ENCODE assay signal across 8 cellular contexts in genomic region chr6:35258336-35258735, GRCh38. TPM values are rescaled to one million over a fixed set of nuclear protein-coding genes. Genes with fewer than 3 reads are reported as not detected.
DNase-seq lines count a peak whose midpoint lies in the region; ATAC-seq, FAIRE-seq and TF ChIP-seq lines count a peak whose summit lies in the region.

No MANE protein-coding gene starts in this region.

- in situ Hi-C loops in HepG2 (cut with HindIII; ENCODE audit: extremely low pct_ligation_motif_present, low pct_unique_long_range_greater_than_20kb), result no loop called here

- TF ChIP-seq POLR2A in HepG2 (IDR thresholded peaks at IDR 0.05; ENCODE audit: insufficient read depth in 1 of 2, low read depth in 2 of 2, low read length in 2 of 2), result no peak
- no peak for TF ChIP-seq POLR2A in thyroid gland (IDR thresholded peaks at IDR 0.05)

- H2AFZ ChIP-seq in HepG2 (ENCODE audit: low read length), result no peak overlapping the region

- peaks cover 40% of the 10 kb centered on the region for H3K4me1 Mint-ChIP-seq in activated T-cell treated with anti-CD3 and anti-CD28 coated beads, Interleukin-2, amount 50 U/mL, for 24 hours (ENCODE audit: low read depth)
- H3K4me1 Mint-ChIP-seq in activated naive CD8-positive, alpha-beta T cell treated with anti-CD3 and anti-CD28 coated beads, Interleukin-2, amount 10 ng/mL, durations not matched to agents 7 days and 5 days, result peaks cover 26% of the 10 kb centered on the region

- no peaks in the 10 kb centered on the region for H4K20me1 ChIP-seq in HepG2 (ENCODE audit: insufficient read depth, low read length)

- POLR2A ChIA-PET in activated naive CD8-positive, alpha-beta T cell treated with anti-CD3 and anti-CD28 coated beads, Interleukin-2, amount 10 ng/mL, durations not matched to agents 7 days and 5 days (lab: Charles Lee), result interaction anchor here (1.5 to 2.2 kb wide), 3 partner anchors 10 to 45 kb away, joined by 5 to 10 read pairs (median 6); no protein-coding TSS in a partner anchor
- POLR2A ChIA-PET in HepG2 (lab: Yijun Ruan, JAX), result interaction anchor here (1.0 to 1.7 kb wide), 8 partner anchors 10 to 656 kb away, joined by 3 to 18 read pairs (median 3); partner anchors contain the start of genes ANKS1A and TAF11

- TSS peak; percentile 78 for BruUV-seq in HepG2 (replicated peaks; lab: Mats Ljungman, UMichigan)

- H3K27ac Mint-ChIP-seq in activated T-cell treated with anti-CD3 and anti-CD28 coated beads, Interleukin-2, amount 50 U/mL, for 24 hours, result peak overlapping the region; percentile 97
- peak overlapping the region; percentile 90 for H3K27ac Mint-ChIP-seq in activated naive CD8-positive, alpha-beta T cell treated with anti-CD3 and anti-CD28 coated beads, Interleukin-2, amount 10 ng/mL, durations not matched to agents 7 days and 5 days

- H3K79me2 ChIP-seq in HepG2 (ENCODE audit: insufficient read depth, low read length), result peaks cover 9% of the 10 kb centered on the region

- H3K27ac ChIP-seq in HepG2 (ENCODE audit: extremely low read length, insufficient read depth, low read length) (peak overlapping the region; percentile 93), thyroid gland (peak overlapping the region in 2 of 3 donors; percentile 95 to 98)

- H3K4me3 Mint-ChIP-seq in activated T-cell treated with anti-CD3 and anti-CD28 coated beads, Interleukin-2, amount 50 U/mL, for 24 hours, result peak overlapping the region; percentile 96
- H3K4me3 Mint-ChIP-seq in activated naive CD8-positive, alpha-beta T cell treated with anti-CD3 and anti-CD28 coated beads, Interleukin-2, amount 10 ng/mL, durations not matched to agents 7 days and 5 days, result peak overlapping the region; percentile 95

- no peak for FAIRE-seq in HepG2 (lab: Jason Lieb, UNC)
- FAIRE-seq in HTR-8/SVneo (lab: Jason Lieb, UNC), result no peak

- H3K36me3 ChIP-seq in HepG2 (replicated peaks in 1 of 2; ENCODE audit: control insufficient read depth in 1 of 2, insufficient read depth in 2 of 2, low read length in 2 of 2), result no peaks in the 10 kb centered on the region
- no peaks in the 10 kb centered on the region for H3K36me3 ChIP-seq in thyroid gland

- no peak for ATAC-seq in activated naive CD8-positive, alpha-beta T cell treated with anti-CD3 and anti-CD28 coated beads, Interleukin-2, amount 10 ng/mL, durations not matched to agents 7 days and 5 days (ENCODE audit: low read depth)
- ATAC-seq in HepG2, result no peak
- no peak for ATAC-seq in GM19467 (IDR thresholded peaks at IDR 0.05; ENCODE audit: unreplicated experiment)

- TF ChIP-seq CTCF in HepG2 (CRISPR knock-in tag; IDR thresholded peaks at IDR 0.05), result no peak
- TF ChIP-seq CTCF in thyroid gland (IDR thresholded peaks at IDR 0.05), result no peak

- TF ChIP-seq EP300 in HepG2 (IDR thresholded peaks at IDR 0.05; ENCODE audit: low read depth in 2 of 2, low read length in 2 of 2) (no peak), HepG2 (CRISPR knock-in tag; IDR thresholded peaks at IDR 0.05; ENCODE audit: borderline replicate concordance) (no peak)

- no peaks in the 10 kb centered on the region for H3K27me3 Mint-ChIP-seq in activated T-cell treated with anti-CD3 and anti-CD28 coated beads, Interleukin-2, amount 50 U/mL, for 24 hours
- H3K27me3 Mint-ChIP-seq in activated naive CD8-positive, alpha-beta T cell treated with anti-CD3 and anti-CD28 coated beads, Interleukin-2, amount 10 ng/mL, durations not matched to agents 7 days and 5 days, result no peaks in the 10 kb centered on the region

- peak overlapping the region; percentile 97 for H3K9ac ChIP-seq in HepG2 (ENCODE audit: insufficient read depth, low read depth, low read length)

- peak overlapping the region; percentile 93 for H3K4me2 ChIP-seq in HepG2 (ENCODE audit: low read depth, low read length)

- intact Hi-C loops in HepG2 (cut with micrococcal nuclease; ENCODE audit: unreplicated experiment), result no loop called here
- intact Hi-C loops in thyroid gland (cut with DNase I), result no loop called here

- TF ChIP-seq RAD21 in HepG2 (CRISPR knock-in tag; IDR thresholded peaks at IDR 0.05), result no peak

- H3K27me3 ChIP-seq in HepG2 (ENCODE audit: control insufficient read depth in 1 of 2, insufficient read depth in 2 of 2, low read length in 2 of 2) (no peaks in the 10 kb centered on the region; a peak in 1 of 5 replicates), thyroid gland (no peaks in the 10 kb centered on the region)

- CTCF ChIA-PET in HepG2 (lab: Yijun Ruan, JAX; ENCODE audit: low intra/inter-chr PET ratio, low total read pairs), result no interaction called here

- no peaks in the 10 kb centered on the region for H3K9me3 Mint-ChIP-seq in activated T-cell treated with anti-CD3 and anti-CD28 coated beads, Interleukin-2, amount 50 U/mL, for 24 hours
- no peaks in the 10 kb centered on the region for H3K9me3 Mint-ChIP-seq in activated naive CD8-positive, alpha-beta T cell treated with anti-CD3 and anti-CD28 coated beads, Interleukin-2, amount 10 ng/mL, durations not matched to agents 7 days and 5 days

- no peak for DNase-seq in activated T-cell treated with anti-CD3 and anti-CD28 coated beads, Interleukin-2, amount 50 U/mL, for 24 hours
- no peak for DNase-seq in activated T-cell treated with anti-CD3 and anti-CD28 coated beads, Interleukin-2, amount 50 U/mL, for 1 hour
- no peak for DNase-seq in activated naive CD8-positive, alpha-beta T cell treated with anti-CD3 and anti-CD28 coated beads, Interleukin-2, amount 10 ng/mL, durations not matched to agents 7 days and 5 days
- DNase-seq in HepG2 (ENCODE audit: low spot score) (no peak), thyroid gland (no peak), HTR-8/SVneo (ENCODE audit: insufficient read length, low spot score) (no peak), occipital lobe (lab: John Stamatoyannopoulos, UW) (no peak)

- H3K9me3 ChIP-seq in HepG2 (ENCODE audit: low read length) (no peaks in the 10 kb centered on the region), thyroid gland (no peaks in the 10 kb centered on the region)

- peak overlapping the region; percentile 69 to 97 (median 77) for H3K4me3 ChIP-seq in HepG2 (replicated peaks in 1 of 3; ENCODE audit: insufficient read depth in 1 of 3, low read depth in 2 of 3, low read length in 3 of 3)
- H3K4me3 ChIP-seq in thyroid gland (replicated peaks in 1 of 3), result peak overlapping the region in 1 of 3 donors; percentile 84

- peaks cover 11% of the 10 kb centered on the region for H3K36me3 Mint-ChIP-seq in activated T-cell treated with anti-CD3 and anti-CD28 coated beads, Interleukin-2, amount 50 U/mL, for 24 hours (ENCODE audit: low read depth)
- H3K36me3 Mint-ChIP-seq in activated naive CD8-positive, alpha-beta T cell treated with anti-CD3 and anti-CD28 coated beads, Interleukin-2, amount 10 ng/mL, durations not matched to agents 7 days and 5 days, result peaks cover 2% of the 10 kb centered on the region

- H3K4me1 ChIP-seq in HepG2 (ENCODE audit: insufficient read depth, low read length) (peaks cover 40% of the 10 kb centered on the region), thyroid gland (peaks cover 17 to 32% of the 10 kb centered on the region in 2 donors)

- 4% methylated on average over 7 of the region's 7 CpGs for WGBS in HepG2 (ENCODE audit: low lambda C conversion rate)
- 53 to 60% methylated on average over 7 of the region's 7 CpGs for WGBS in thyroid gland, 2 donors

RNA-seq across cellular contexts. Expression of gene ZNF76, which starts 1.2 kb away (rescaled TPM):
- 10 to 100 TPM; 63.0 to 66.0 TPM for total RNA-seq in activated naive CD8-positive, alpha-beta T cell treated with anti-CD3 and anti-CD28 coated beads, Interleukin-2, amount 10 ng/mL, durations not matched to agents 7 days and 5 days
- total RNA-seq in HepG2 (2016; rRNA removed; fragmentation: Illumina TruSeq; extraction: Trizol), result 11.8 and 13.2 TPM in 2 replicates
- 11.7 and 12.1 TPM in 2 replicates for total RNA-seq in HepG2 (2016; cell fraction: cytosol; rRNA removed; fragmentation: Illumina TruSeq; extraction: Trizol; ENCODE audit: low read depth)
- 9.9 and 12.7 TPM in 2 replicates for total RNA-seq in HepG2 (2016; cell fraction: insoluble cytoplasmic fraction; rRNA removed; fragmentation: Illumina TruSeq; extraction: Trizol)
- total RNA-seq in HepG2 (2016; cell fraction: membrane; rRNA removed; fragmentation: Illumina TruSeq; extraction: Trizol), result 21.8 and 26.0 TPM in 2 replicates
- total RNA-seq in HepG2 (2016; cell fraction: nucleus; rRNA removed; fragmentation: Illumina TruSeq; extraction: Trizol), result 9.5 and 10.9 TPM in 2 replicates
- 26.4 and 28.2 TPM in 2 replicates for polyA plus RNA-seq in HepG2 (2011; rRNA removed)
- polyA plus RNA-seq in HepG2 (2011; cell fraction: cytosol; rRNA removed), result 9.0 and 14.0 TPM in 2 replicates
- polyA plus RNA-seq in HepG2 (2011; cell fraction: nucleus; rRNA removed), result 128 and 139 TPM in 2 replicates
- polyA plus RNA-seq in HepG2 (2012), result 15.4 and 17.3 TPM in 2 replicates
- polyA plus RNA-seq in HepG2 (2016; cell fraction: cytosol; fragmentation: Illumina TruSeq; extraction: Trizol; ENCODE audit: low read depth), result 10.6 and 13.2 TPM in 2 replicates
- 14.5 and 16.3 TPM in 2 replicates for polyA plus RNA-seq in HepG2 (2016; cell fraction: insoluble cytoplasmic fraction; fragmentation: Illumina TruSeq; extraction: Trizol; ENCODE audit: low read depth)
- 22.8 and 27.0 TPM in 2 replicates for polyA plus RNA-seq in HepG2 (2016; cell fraction: membrane; fragmentation: Illumina TruSeq; extraction: Trizol; ENCODE audit: low read depth)
- 38.8 and 39.0 TPM in 2 replicates for polyA plus RNA-seq in HepG2 (2016; cell fraction: nucleus; fragmentation: Illumina TruSeq; extraction: Trizol; ENCODE audit: insufficient read depth, low read depth)
- 25.8 and 37.6 TPM in 2 replicates for polyA minus RNA-seq in HepG2 (2011; rRNA and poly(A)+ RNA removed; ENCODE audit: low replicate concordance)
- polyA minus RNA-seq in HepG2 (2011; cell fraction: cytosol; rRNA and poly(A)+ RNA removed), result 3.6 and 4.4 TPM in 2 replicates
- 17.3 and 24.5 TPM in 2 replicates for polyA minus RNA-seq in HepG2 (2011; cell fraction: nucleus; rRNA and poly(A)+ RNA removed)
- 10 to 100 TPM; 54.3 to 81.7 (median 71.6) TPM for total RNA-seq in thyroid gland
- 11.1 TPM for total RNA-seq in occipital lobe

RNA-seq across cellular contexts. Expression of gene DEF6, which starts 39.3 kb away (rescaled TPM):
- total RNA-seq in activated naive CD8-positive, alpha-beta T cell treated with anti-CD3 and anti-CD28 coated beads, Interleukin-2, amount 10 ng/mL, durations not matched to agents 7 days and 5 days, result 100 to 1,000 TPM; 213 to 216 TPM
- 9.6 and 10.0 TPM in 2 replicates for total RNA-seq in HepG2 (2016; rRNA removed; fragmentation: Illumina TruSeq; extraction: Trizol)
- 1.9 and 2.1 TPM in 2 replicates for total RNA-seq in HepG2 (2016; cell fraction: cytosol; rRNA removed; fragmentation: Illumina TruSeq; extraction: Trizol; ENCODE audit: low read depth)
- 8.6 and 9.7 TPM in 2 replicates for total RNA-seq in HepG2 (2016; cell fraction: insoluble cytoplasmic fraction; rRNA removed; fragmentation: Illumina TruSeq; extraction: Trizol)
- total RNA-seq in HepG2 (2016; cell fraction: membrane; rRNA removed; fragmentation: Illumina TruSeq; extraction: Trizol), result 4.0 TPM in 2 replicates
- 10.5 and 10.6 TPM in 2 replicates for total RNA-seq in HepG2 (2016; cell fraction: nucleus; rRNA removed; fragmentation: Illumina TruSeq; extraction: Trizol)
- polyA plus RNA-seq in HepG2 (2011; rRNA removed), result 5.2 and 7.4 TPM in 2 replicates
- 4.6 and 6.6 TPM in 2 replicates for polyA plus RNA-seq in HepG2 (2011; cell fraction: cytosol; rRNA removed)
- polyA plus RNA-seq in HepG2 (2011; cell fraction: nucleus; rRNA removed), result 18.1 and 24.9 TPM in 2 replicates
- polyA plus RNA-seq in HepG2 (2012), result 2.9 and 3.2 TPM in 2 replicates
- polyA plus RNA-seq in HepG2 (2016; cell fraction: cytosol; fragmentation: Illumina TruSeq; extraction: Trizol; ENCODE audit: low read depth), result 1.6 and 1.7 TPM in 2 replicates
- 7.5 and 7.7 TPM in 2 replicates for polyA plus RNA-seq in HepG2 (2016; cell fraction: insoluble cytoplasmic fraction; fragmentation: Illumina TruSeq; extraction: Trizol; ENCODE audit: low read depth)
- 3.6 TPM in 2 replicates for polyA plus RNA-seq in HepG2 (2016; cell fraction: membrane; fragmentation: Illumina TruSeq; extraction: Trizol; ENCODE audit: low read depth)
- 24.8 and 26.1 TPM in 2 replicates for polyA plus RNA-seq in HepG2 (2016; cell fraction: nucleus; fragmentation: Illumina TruSeq; extraction: Trizol; ENCODE audit: insufficient read depth, low read depth)
- 0.30 and 9.6 TPM in 2 replicates for polyA minus RNA-seq in HepG2 (2011; rRNA and poly(A)+ RNA removed; ENCODE audit: low replicate concordance)
- polyA minus RNA-seq in HepG2 (2011; cell fraction: cytosol; rRNA and poly(A)+ RNA removed), result 2.5 and 2.7 TPM in 2 replicates
- 4.6 and 5.2 TPM in 2 replicates for polyA minus RNA-seq in HepG2 (2011; cell fraction: nucleus; rRNA and poly(A)+ RNA removed)
- 1 to 10 TPM; 5.2 to 9.3 (median 6.0) TPM for total RNA-seq in thyroid gland
- total RNA-seq in occipital lobe, result 0.47 TPM

RNA-seq across cellular contexts. Expression of gene SCUBE3, which starts 44.6 kb away (rescaled TPM):
- under 1 TPM; 0.20 to 0.22 TPM for total RNA-seq in activated naive CD8-positive, alpha-beta T cell treated with anti-CD3 and anti-CD28 coated beads, Interleukin-2, amount 10 ng/mL, durations not matched to agents 7 days and 5 days
- total RNA-seq in HepG2 (2016; rRNA removed; fragmentation: Illumina TruSeq; extraction: Trizol) (not detected in 2 replicates), thyroid gland (100 to 1,000 TPM in 1 of 4 donors, 10 to 100 TPM in 3; 45.5 to 119 (median 66.3) TPM), occipital lobe (1.7 TPM)
- total RNA-seq in HepG2 (2016; cell fraction: cytosol; rRNA removed; fragmentation: Illumina TruSeq; extraction: Trizol; ENCODE audit: low read depth), result not detected in 2 replicates
- not detected in 2 replicates for total RNA-seq in HepG2 (2016; cell fraction: insoluble cytoplasmic fraction; rRNA removed; fragmentation: Illumina TruSeq; extraction: Trizol)
- total RNA-seq in HepG2 (2016; cell fraction: membrane; rRNA removed; fragmentation: Illumina TruSeq; extraction: Trizol), result not detected in 2 replicates
- not detected in 2 replicates for total RNA-seq in HepG2 (2016; cell fraction: nucleus; rRNA removed; fragmentation: Illumina TruSeq; extraction: Trizol)
- polyA plus RNA-seq in HepG2 (2011; rRNA removed), result not detected in 2 replicates
- polyA plus RNA-seq in HepG2 (2011; cell fraction: cytosol; rRNA removed), result not detected in 2 replicates
- polyA plus RNA-seq in HepG2 (2011; cell fraction: nucleus; rRNA removed), result not detected in 2 replicates
- 0.05 and 0.09 TPM in 2 replicates for polyA plus RNA-seq in HepG2 (2012)
- polyA plus RNA-seq in HepG2 (2016; cell fraction: cytosol; fragmentation: Illumina TruSeq; extraction: Trizol; ENCODE audit: low read depth), result not detected in 2 replicates
- not detected in 2 replicates for polyA plus RNA-seq in HepG2 (2016; cell fraction: insoluble cytoplasmic fraction; fragmentation: Illumina TruSeq; extraction: Trizol; ENCODE audit: low read depth)
- polyA plus RNA-seq in HepG2 (2016; cell fraction: membrane; fragmentation: Illumina TruSeq; extraction: Trizol; ENCODE audit: low read depth), result not detected in 2 replicates
- not detected in 2 replicates for polyA plus RNA-seq in HepG2 (2016; cell fraction: nucleus; fragmentation: Illumina TruSeq; extraction: Trizol; ENCODE audit: insufficient read depth, low read depth)
- polyA minus RNA-seq in HepG2 (2011; rRNA and poly(A)+ RNA removed; ENCODE audit: low replicate concordance), result not detected in 2 replicates
- polyA minus RNA-seq in HepG2 (2011; cell fraction: cytosol; rRNA and poly(A)+ RNA removed), result not detected in 2 replicates
- polyA minus RNA-seq in HepG2 (2011; cell fraction: nucleus; rRNA and poly(A)+ RNA removed), result not detected in 2 replicates

Comparison
In these comparisons a context has a peak if more than half of its experiments do, and no peak if none do; other contexts are left out.
1. RNA of gene DEF6, which starts 39.3 kb away (total RNA-seq): 213 to 216 TPM in activated naive CD8-positive, alpha-beta T cell treated with anti-CD3 and anti-CD28 coated beads, Interleukin-2, amount 10 ng/mL, durations not matched to agents 7 days and 5 days; 1.9 to 10.6 TPM in HepG2, 5.2 to 9.3 TPM in thyroid gland and 0.47 TPM in occipital lobe (single experiment); every median in the first group is over 10 times any median in the second.
2. RNA of gene SCUBE3, which starts 44.6 kb away (total RNA-seq): 45.5 to 119 TPM in thyroid gland; 1.7 TPM in occipital lobe (single experiment), 0.20 to 0.22 TPM in activated naive CD8-positive, alpha-beta T cell treated with anti-CD3 and anti-CD28 coated beads, Interleukin-2, amount 10 ng/mL, durations not matched to agents 7 days and 5 days and not detected in HepG2; every median in the first group is over 10 times any median in the second.